25 cellular contexts compared by ENCODE assay signal in genomic region chr6:136294621-136295020, GRCh38. TPM values are rescaled to one million over a fixed set of nuclear protein-coding genes. Genes with fewer than 3 reads are reported as not detected.
"Had no signal": no experiment of that assay in that cellular context is flagged by ENCODE, and none has a peak within 500 bp of the region (broad histone marks: within the 10 kb centered on the region; RNA-seq: fewer than 3 reads in every experiment).

No MANE protein-coding gene starts in this region.

- DNase-seq: dermis blood vessel endothelial cell; effector memory CD4-positive, alpha-beta T cell; esophagus squamous epithelium; foreskin melanocyte; glutamatergic neuron; heart right ventricle; hippocampal formation; left cardiac atrium; left lung; natural killer cell; sigmoid colon; stimulated activated CD4-positive, alpha-beta T cell treated with anti-CD3 and anti-CD28 coated beads, Interleukin-2, amount 100 ng/mL, for 24 hours; stimulated activated CD4-positive, alpha-beta T cell treated with anti-CD3 and anti-CD28 coated beads, Interleukin-4, amount 100 ng/mL, for 24 hours; stimulated activated naive CD4-positive, alpha-beta T cell treated with Interleukin-2 at 50 U/mL for 16 hours; stomach; thyroid gland had no signal

- ATAC-seq: heart right ventricle; left cardiac atrium; left lung; natural killer cell; stimulated activated effector memory CD8-positive, alpha-beta T cell treated with anti-CD3 and anti-CD28 coated beads, Interleukin-12 subunit alpha, Interleukin-12 subunit beta, amount 100 ng/mL, for 72 hours had no signal

- H3K4me3 ChIP-seq: coronary artery, esophagus squamous epithelium, heart right ventricle, left lung, right atrium auricular region, sigmoid colon, stomach, thyroid gland had no signal

- H3K36me3 ChIP-seq: esophagus squamous epithelium, heart right ventricle, left lung, neutrophil, right atrium auricular region, sigmoid colon, stomach, thyroid gland had no signal

- H3K27me3 Mint-ChIP-seq: progenitor cell of endocrine pancreas had no signal

- FAIRE-seq: endothelial cell of umbilical vein had no signal

- H3K27ac Mint-ChIP-seq: natural killer cell; progenitor cell of endocrine pancreas; stimulated activated effector memory CD8-positive, alpha-beta T cell treated with anti-CD3 and anti-CD28 coated beads, Interleukin-12 subunit alpha, Interleukin-12 subunit beta, amount 100 ng/mL, for 72 hours; type B pancreatic cell had no signal

- H3K9ac ChIP-seq: parathyroid adenoma had no signal

- H3K79me2 ChIP-seq: parathyroid adenoma had no signal

- H2AFZ ChIP-seq: parathyroid adenoma had no signal

- H3K9me3 Mint-ChIP-seq: natural killer cell; stimulated activated effector memory CD8-positive, alpha-beta T cell treated with anti-CD3 and anti-CD28 coated beads, Interleukin-12 subunit alpha, Interleukin-12 subunit beta, amount 100 ng/mL, for 72 hours; type B pancreatic cell had no signal

- H3K36me3 Mint-ChIP-seq: type B pancreatic cell had no signal

- H3K9me3 ChIP-seq: esophagus squamous epithelium, heart right ventricle, left lung, neutrophil, right atrium auricular region, sigmoid colon, stomach, thyroid gland had no signal

- H3K27me3 ChIP-seq: esophagus squamous epithelium, heart right ventricle, left lung, neutrophil, right atrium auricular region, sigmoid colon, stomach, thyroid gland had no signal

- H3K27ac ChIP-seq: coronary artery, esophagus squamous epithelium, heart right ventricle, left lung, neutrophil, parathyroid adenoma, right atrium auricular region, sigmoid colon, stomach, thyroid gland had no signal

- H3K4me3 Mint-ChIP-seq: natural killer cell; stimulated activated effector memory CD8-positive, alpha-beta T cell treated with anti-CD3 and anti-CD28 coated beads, Interleukin-12 subunit alpha, Interleukin-12 subunit beta, amount 100 ng/mL, for 72 hours; type B pancreatic cell had no signal

RNA-seq across cellular contexts. Expression of gene MTFR2, which starts 44.5 kb away (rescaled TPM):
- polyA plus RNA-seq: neural cell had no signal
